16 cellular contexts compared by ENCODE assay signal in the genomic region with DNA sequence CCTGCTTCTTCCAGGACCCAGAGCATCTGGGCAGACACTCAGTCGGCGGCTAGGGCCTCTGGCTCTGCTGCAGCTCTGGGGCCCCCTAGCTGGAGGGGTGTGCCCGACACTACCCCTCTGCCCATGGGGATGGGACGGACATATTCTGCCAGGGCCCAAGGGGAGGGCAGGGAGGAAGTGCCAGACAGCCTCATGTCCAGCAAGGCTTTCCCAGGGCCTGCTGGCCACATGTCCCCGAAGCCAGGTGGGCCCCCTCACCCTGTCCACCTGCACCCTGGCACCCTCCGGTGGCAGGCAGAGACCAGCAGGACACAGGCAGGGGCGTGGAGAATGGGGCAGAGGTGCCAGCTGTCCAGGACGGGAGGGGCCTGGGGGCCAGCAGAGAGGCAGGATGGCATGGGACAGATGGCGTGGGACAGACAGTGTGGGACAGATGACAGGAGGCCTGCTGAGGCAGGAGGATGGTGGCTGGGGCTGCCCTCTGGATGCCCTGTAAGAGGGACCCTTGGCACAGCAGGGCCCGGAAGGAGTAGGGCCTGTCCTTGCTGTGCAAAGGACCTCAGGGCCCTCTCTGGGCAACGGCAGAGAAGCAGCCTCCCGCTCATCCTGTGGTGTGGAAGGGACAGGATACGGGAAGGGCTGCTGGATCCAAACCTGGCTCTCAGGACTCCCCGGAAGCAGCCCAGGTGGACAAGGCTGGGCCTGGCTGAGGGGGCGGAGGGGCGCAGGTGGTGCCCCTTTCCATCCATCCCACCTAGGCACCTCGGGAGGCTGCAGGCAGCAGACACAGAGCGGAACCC. TPM values are rescaled to one million over a fixed set of nuclear protein-coding genes. Genes with fewer than 3 reads are reported as not detected.
A peak's percentile ranks its signal among the peaks of the same experiment; 100 is the strongest.
DNase-seq lines count a peak whose midpoint lies in the region; TF ChIP-seq lines count a peak whose summit lies in the region.
"Had no signal": no experiment of that assay in that cellular context is flagged by ENCODE, and none has a peak within 500 bp of the region (broad histone marks: within the 10 kb centered on the region; RNA-seq: fewer than 3 reads in every experiment).

No MANE protein-coding gene starts in this region.

- no peak overlapping the region for H2BK12ac ChIP-seq in mesenchymal stem cell (ENCODE audit: low read length in 2 of 2)

- H3K4me2 ChIP-seq in mesenchymal stem cell (ENCODE audit: low read length, poor library complexity, severe bottlenecking), result no peak overlapping the region

- H2AFZ ChIP-seq in mesenchymal stem cell (ENCODE audit: low read depth, low read length), result no peak overlapping the region

- no peak overlapping the region for H3K4ac ChIP-seq in mesenchymal stem cell (ENCODE audit: low read depth in 1 of 2, low read length in 2 of 2)

- no peak overlapping the region for H2BK15ac ChIP-seq in mesenchymal stem cell (ENCODE audit: low read depth, poor library complexity, severe bottlenecking)

- no peak overlapping the region for H3K27ac ChIP-seq in mesenchymal stem cell (ENCODE audit: low read length, poor library complexity, severe bottlenecking)
- H3K27ac ChIP-seq: C4-2B had no signal

- peaks cover 12% of the 10 kb centered on the region for H3K4me1 ChIP-seq in mesenchymal stem cell (ENCODE audit: control insufficient read depth, insufficient read depth, low read depth, low read length)

- H4K8ac ChIP-seq in mesenchymal stem cell (ENCODE audit: low read length), result peak overlapping the region; percentile 19

- H2AK5ac ChIP-seq in mesenchymal stem cell (ENCODE audit: low read length, severe bottlenecking), result no peak overlapping the region

- no peak overlapping the region for H4K91ac ChIP-seq in mesenchymal stem cell (ENCODE audit: low read length)

- peaks cover 71% of the 10 kb centered on the region for H3K4me1 Mint-ChIP-seq in dendritic cell treated with granulocyte-macrophage colony-stimulating factor and Interleukin-4, amounts not matched to agents 40 ng/mL and 50 ng/mL, for 4 days (ENCODE audit: low read depth)
- H3K4me1 Mint-ChIP-seq: neural crest cell had no signal

- 92% methylated on average over 18 of the region's 18 CpGs for WGBS in mesenchymal stem cell

- no peak overlapping the region for H3K4me3 Mint-ChIP-seq in dendritic cell treated with granulocyte-macrophage colony-stimulating factor and Interleukin-4, amounts not matched to agents 40 ng/mL and 50 ng/mL, for 4 days
- H3K4me3 Mint-ChIP-seq: neural crest cell had no signal

- H3K18ac ChIP-seq in mesenchymal stem cell (ENCODE audit: low read depth in 1 of 2, low read length in 2 of 2), result no peak overlapping the region

- DNase-seq in BJ (ENCODE audit: low read depth) (no peak), mesenchymal stem cell (no peak), NCI-H1436 treated with DMSO at 0.1 percent for 48 hours (lab: John Stamatoyannopoulos, UW) (no peak), NAMALWA (ENCODE audit: low spot score) (no peak)
- DNase-seq in stimulated activated naive CD4-positive, alpha-beta T cell treated with Interleukin-2 at 50 U/mL for 16 hours (lab: John Stamatoyannopoulos, UW), result no peak
- DNase-seq in activated CD4-positive, alpha-beta T cell treated with anti-CD3 and anti-CD28 coated beads for 1 hour, result no peak
- DNase-seq: activated naive CD4-positive, alpha-beta T cell treated with Interleukin-2 at 50 U/mL for 16 hours; cerebellar nuclear complex; NCI-H187 treated with DMSO at 0.1 percent for 48 hours; OCI-M1; stimulated activated CD4-positive, alpha-beta T cell treated with anti-CD3 and anti-CD28 coated beads, Interleukin-2, amount 100 ng/mL, for 24 hours; stimulated activated naive CD8-positive, alpha-beta T cell treated with anti-CD3 and anti-CD28 coated beads, Interleukin-15, Interleukin-2, amounts not matched to agents 100 U/mL and 50 U/mL, for 24 hours had no signal

- no peaks in the 10 kb centered on the region for H3K9me3 ChIP-seq in mesenchymal stem cell (ENCODE audit: control insufficient read depth, low read length)

- H3K27ac Mint-ChIP-seq in dendritic cell treated with granulocyte-macrophage colony-stimulating factor and Interleukin-4, amounts not matched to agents 40 ng/mL and 50 ng/mL, for 4 days, result peak overlapping the region; percentile 26

- H3K27me3 ChIP-seq in BJ (ENCODE audit: control insufficient read depth, insufficient read depth, low read length), result no peaks in the 10 kb centered on the region
- no peaks in the 10 kb centered on the region for H3K27me3 ChIP-seq in mesenchymal stem cell (ENCODE audit: control insufficient read depth in 1 of 2, insufficient read depth in 1 of 2, low read length in 2 of 2)

- POLR2A ChIA-PET in BJ (lab: Charles Lee), result no interaction called here

- no peaks in the 10 kb centered on the region for H3K36me3 ChIP-seq in BJ (ENCODE audit: control insufficient read depth, insufficient read depth, low read length)
- peaks cover 0 to 10% of the 10 kb centered on the region in 2 experiments for H3K36me3 ChIP-seq in mesenchymal stem cell (ENCODE audit: control insufficient read depth in 1 of 2, insufficient read depth in 2 of 2, low read depth in 1 of 2, low read length in 2 of 2)

- CTCF ChIA-PET in BJ (lab: Yijun Ruan, JAX), result interaction anchor here (19.0 kb wide), 1 partner anchor 162 kb away, joined by 405 read pairs; no protein-coding TSS in a partner anchor

- no peaks in the 10 kb centered on the region for H3K79me1 ChIP-seq in mesenchymal stem cell (replicated peaks; ENCODE audit: low read length, poor library complexity, severe bottlenecking)

- peaks cover 58% of the 10 kb centered on the region for H3K36me3 Mint-ChIP-seq in dendritic cell treated with granulocyte-macrophage colony-stimulating factor and Interleukin-4, amounts not matched to agents 40 ng/mL and 50 ng/mL, for 4 days (ENCODE audit: low read depth)

- intact Hi-C loops in dendritic cell treated with granulocyte-macrophage colony-stimulating factor and Interleukin-4, amounts not matched to agents 40 ng/mL and 50 ng/mL, for 4 days (cut with micrococcal nuclease), result no loop called here

- H3K4me3 ChIP-seq in BJ (ENCODE audit: low read depth, low read length) (no peak overlapping the region), mesenchymal stem cell (ENCODE audit: insufficient read depth in 1 of 2, low read depth in 1 of 2, low read length in 2 of 2) (no peak overlapping the region)

- H3K9ac ChIP-seq in mesenchymal stem cell (ENCODE audit: low read length), result no peak overlapping the region

- no peaks in the 10 kb centered on the region for H3K9me3 Mint-ChIP-seq in dendritic cell treated with granulocyte-macrophage colony-stimulating factor and Interleukin-4, amounts not matched to agents 40 ng/mL and 50 ng/mL, for 4 days
- H3K9me3 Mint-ChIP-seq: neural crest cell had no signal

- H2BK120ac ChIP-seq in mesenchymal stem cell (ENCODE audit: low read depth, low read length), result no peak overlapping the region

- H3K23ac ChIP-seq in mesenchymal stem cell (ENCODE audit: low read length in 2 of 2), result no peak overlapping the region

- H3K14ac ChIP-seq in mesenchymal stem cell (ENCODE audit: low read length in 2 of 2), result no peak overlapping the region

- TF ChIP-seq CTCF in BJ (IDR thresholded peaks at IDR 0.05; ENCODE audit: insufficient read depth, low read depth, low read length) (0 out of 2 replicates have a peak, but pooled peaks have one; percentile 2), LNCAP (IDR thresholded peaks at IDR 0.05) (peak; percentile 27; the same call in 1 of the 2 replicates)

- no peaks in the 10 kb centered on the region for H3K27me3 Mint-ChIP-seq in dendritic cell treated with granulocyte-macrophage colony-stimulating factor and Interleukin-4, amounts not matched to agents 40 ng/mL and 50 ng/mL, for 4 days

- no peak overlapping the region for H2BK5ac ChIP-seq in mesenchymal stem cell (ENCODE audit: low read depth, low read length, poor library complexity, severe bottlenecking)

RNA-seq across cellular contexts. Expression of gene CEBPG, which starts 29.1 kb away (rescaled TPM):
- 16.0 and 29.4 TPM in 2 replicates for polyA plus RNA-seq in BJ (2011; rRNA removed)
- polyA minus RNA-seq in BJ (2011; rRNA and poly(A)+ RNA removed), result 15.3 and 17.9 TPM in 2 replicates
- 12.3 TPM for polyA plus RNA-seq in mesenchymal stem cell (2013, experiment 1 of 2)
- 12.5 TPM for polyA plus RNA-seq in mesenchymal stem cell (2013, experiment 2 of 2)
